Comparison of ENCODE assay signal across 11 cellular contexts in the genomic region with DNA sequence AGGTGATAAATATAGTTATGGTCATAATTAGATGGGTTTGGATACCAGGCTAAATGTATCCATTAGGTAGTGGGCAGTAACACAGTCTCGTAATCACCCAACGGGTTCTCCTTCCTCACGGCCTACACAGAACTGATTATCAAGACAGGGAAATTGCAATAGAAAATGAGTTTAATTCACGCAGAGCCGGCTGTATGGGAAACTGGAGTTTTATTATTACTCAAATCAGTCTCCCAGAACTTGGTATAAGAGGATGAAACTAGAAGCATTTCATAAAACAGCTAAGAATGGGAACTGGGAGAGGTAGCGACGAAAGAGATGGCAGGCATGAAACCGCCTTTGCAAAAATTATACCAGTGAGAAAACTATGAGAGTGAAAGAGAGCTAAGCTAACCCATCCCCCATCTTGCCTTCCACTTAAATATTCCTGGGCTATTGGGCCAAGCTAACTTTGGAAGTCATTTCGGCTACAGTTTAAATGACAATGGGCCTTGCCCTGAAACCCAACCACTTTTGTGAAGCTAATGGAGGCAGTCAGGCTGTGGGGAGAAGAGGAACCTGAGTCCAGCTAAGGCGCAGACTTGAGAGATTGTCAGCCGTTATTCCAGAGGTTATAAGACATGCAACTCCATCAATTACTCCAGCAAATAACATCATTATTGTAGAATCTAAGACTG. TPM values are rescaled to one million over a fixed set of nuclear protein-coding genes. Genes with fewer than 3 reads are reported as not detected.
DNase-seq lines count a peak whose midpoint lies in the region; ATAC-seq, FAIRE-seq and TF ChIP-seq lines count a peak whose summit lies in the region.
"Had no signal": no experiment of that assay in that cellular context is flagged by ENCODE, and none has a peak within 500 bp of the region (broad histone marks: within the 10 kb centered on the region; RNA-seq: fewer than 3 reads in every experiment).

No MANE protein-coding gene starts in this region.

- no peak for TF ChIP-seq POLR2A in tibial nerve (IDR thresholded peaks at IDR 0.05)

- no peak overlapping the region for H3K4me3 Mint-ChIP-seq in neural progenitor cell
- H3K4me3 Mint-ChIP-seq: activated T-cell treated with anti-CD3 and anti-CD28 coated beads, Interleukin-2, amount 50 U/mL, for 4 hours; brain; stimulated activated memory B cell treated with anti-CD40 and anti-IgM and Interleukin-4, amounts not matched to agents 10 μg/mL and 1 μg/mL and 100 μg/mL, for 72 hours had no signal

- peak; percentile 52 for ATAC-seq in GM19043 (IDR thresholded peaks at IDR 0.05; ENCODE audit: low read depth, unreplicated experiment)
- peak; percentile 56 for ATAC-seq in HG03457 (IDR thresholded peaks at IDR 0.05; ENCODE audit: unreplicated experiment)
- ATAC-seq: stimulated activated memory B cell treated with anti-CD40 and anti-IgM and Interleukin-4, amounts not matched to agents 10 μg/mL and 1 μg/mL and 100 μg/mL, for 72 hours had no signal

- no peak for FAIRE-seq in urothelium cell line (lab: Jason Lieb, UNC)

- H3K27ac Mint-ChIP-seq in neural progenitor cell = no peak overlapping the region
- H3K27ac Mint-ChIP-seq: brain; stimulated activated memory B cell treated with anti-CD40 and anti-IgM and Interleukin-4, amounts not matched to agents 10 μg/mL and 1 μg/mL and 100 μg/mL, for 72 hours had no signal

- H3K4me2 ChIP-seq in neural progenitor cell = peak overlapping the region; percentile 40

- H3K4me1 ChIP-seq in HAP-1 (peaks cover 6% of the 10 kb centered on the region; the same call in 1 of the 2 replicates), neural progenitor cell (peaks cover 23% of the 10 kb centered on the region), tibial nerve (peaks cover 0 to 4% (median 0%) of the 10 kb centered on the region in 4 donors)

- H2AFZ ChIP-seq in neural progenitor cell (replicated peaks) = peak overlapping the region; percentile 1

- peaks cover 2% of the 10 kb centered on the region for H4K20me1 ChIP-seq in neural progenitor cell (ENCODE audit: low read depth)

- no peak for TF ChIP-seq EP300 in tibial nerve (IDR thresholded peaks at IDR 0.05)

- H3K79me2 ChIP-seq in neural progenitor cell (ENCODE audit: low read depth) = peaks cover 21% of the 10 kb centered on the region

- peak; percentile 23 to 40 for DNase-seq in HAP-1 (ENCODE audit: low spot score in 2 of 2)
- DNase-seq in neural progenitor cell (ENCODE audit: low spot score) = peak; percentile 30
- no peak for DNase-seq in HPDE6-E6E7 (ENCODE audit: extremely low spot score)
- DNase-seq in tibial nerve (ENCODE audit: low spot score in 2 of 2) = no peak
- DNase-seq in urothelium cell line (ENCODE audit: low spot score) = no peak
- DNase-seq: activated T-cell treated with anti-CD3 and anti-CD28 coated beads, Interleukin-2, amount 50 U/mL, for 4 hours; NCI-H1930 had no signal

- H3K36me3 Mint-ChIP-seq in neural progenitor cell = peaks cover 35% of the 10 kb centered on the region

- TF ChIP-seq CTCF in neural progenitor cell (IDR thresholded peaks at IDR 0.05) (no peak), tibial nerve (IDR thresholded peaks at IDR 0.05) (no peak)

- no peak overlapping the region for H3K4me3 ChIP-seq in HAP-1
- H3K4me3 ChIP-seq in neural progenitor cell = no peak overlapping the region
- H3K4me3 ChIP-seq in tibial nerve = no peak overlapping the region

- H3F3A ChIP-seq in neural progenitor cell (ENCODE audit: low read depth) = peaks cover 27% of the 10 kb centered on the region

- no peaks in the 10 kb centered on the region; the same call in 1 of the 2 replicates for H3K36me3 ChIP-seq in HAP-1 (replicated peaks)
- no peaks in the 10 kb centered on the region for H3K36me3 ChIP-seq in neural progenitor cell
- peaks cover 0 to 47% (median 0%) of the 10 kb centered on the region in 3 donors for H3K36me3 ChIP-seq in tibial nerve

- H3K9me3 ChIP-seq in HAP-1 (no peaks in the 10 kb centered on the region), neural progenitor cell (ENCODE audit: low read depth) (no peaks in the 10 kb centered on the region), tibial nerve (no peaks in the 10 kb centered on the region)

- H3K27me3 ChIP-seq in HAP-1 (ENCODE audit: low read depth) = no peaks in the 10 kb centered on the region
- no peaks in the 10 kb centered on the region for H3K27me3 ChIP-seq in neural progenitor cell
- no peaks in the 10 kb centered on the region for H3K27me3 ChIP-seq in tibial nerve

- peak overlapping the region; percentile 45 for H3K27ac ChIP-seq in neural progenitor cell
- H3K27ac ChIP-seq in tibial nerve = no peak overlapping the region

- H3K9me3 Mint-ChIP-seq in neural progenitor cell = peaks cover 2% of the 10 kb centered on the region
- H3K9me3 Mint-ChIP-seq: stimulated activated memory B cell treated with anti-CD40 and anti-IgM and Interleukin-4, amounts not matched to agents 10 μg/mL and 1 μg/mL and 100 μg/mL, for 72 hours had no signal

- H3K4me1 Mint-ChIP-seq in neural progenitor cell = peaks cover 24% of the 10 kb centered on the region

- H3K27me3 Mint-ChIP-seq in neural progenitor cell (ENCODE audit: insufficient read depth, low read depth) = no peaks in the 10 kb centered on the region
- H3K27me3 Mint-ChIP-seq: brain; stimulated activated memory B cell treated with anti-CD40 and anti-IgM and Interleukin-4, amounts not matched to agents 10 μg/mL and 1 μg/mL and 100 μg/mL, for 72 hours had no signal

- in situ Hi-C loops in HAP-1 (cut with MboI; ENCODE audit: low sequenced_read_pairs) = no loop called here

- WGBS in tibial nerve, 2 donors = 91 to 93% methylated on average over 11 of the region's 11 CpGs

- H3K9ac ChIP-seq in neural progenitor cell = no peak overlapping the region

RNA-seq across cellular contexts. Expression of gene CTSC, which starts 29.6 kb away (rescaled TPM):
- total RNA-seq in neural progenitor cell (ENCODE audit: low replicate concordance) (94.6 and 96.4 TPM in 2 replicates), tibial nerve (10 to 100 TPM; 41.2 to 84.6 (median 46.0) TPM)

Comparison
In these comparisons a context has a peak if more than half of its experiments do, and no peak if none do; other contexts are left out.
1. DNase-seq: peak in HAP-1 (2 of 2) and neural progenitor cell (single experiment); none in HPDE6-E6E7 (single experiment), tibial nerve (0 of 2) and urothelium cell line (single experiment).